11 cellular contexts compared by ENCODE assay signal in the genomic region with DNA sequence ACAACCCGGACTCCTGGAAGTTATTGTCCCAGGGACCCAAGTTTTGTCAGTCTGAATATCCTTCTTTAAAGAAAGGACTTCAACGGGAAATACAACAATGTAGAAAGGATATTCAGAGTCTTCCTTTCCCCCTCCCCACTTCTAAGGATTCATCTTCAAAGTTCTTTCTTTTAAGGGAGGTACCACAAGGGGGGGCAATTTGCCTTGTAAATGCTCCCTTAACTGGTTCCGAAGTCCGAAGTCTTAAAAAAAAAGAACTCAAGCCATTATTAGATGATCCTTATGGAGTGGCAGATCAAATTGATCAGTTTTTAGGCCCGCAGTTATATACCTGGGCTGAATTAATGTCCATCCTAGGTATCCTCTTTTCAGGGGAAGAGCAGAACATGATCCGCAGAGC. TPM values are rescaled to one million over a fixed set of nuclear protein-coding genes. Genes with fewer than 3 reads are reported as not detected.
DNase-seq lines count a peak whose midpoint lies in the region; ATAC-seq and TF ChIP-seq lines count a peak whose summit lies in the region.
"Had no signal": no experiment of that assay in that cellular context is flagged by ENCODE, and none has a peak within 500 bp of the region (broad histone marks: within the 10 kb centered on the region; RNA-seq: fewer than 3 reads in every experiment).

No MANE protein-coding gene starts in this region.

- H3K36me3 ChIP-seq in IMR-90 (ENCODE audit: control insufficient read depth, insufficient read depth, low read length): no peaks in the 10 kb centered on the region
- H3K36me3 ChIP-seq in breast epithelium: no peaks in the 10 kb centered on the region

- no peaks in the 10 kb centered on the region for H3K9me1 ChIP-seq in IMR-90 (ENCODE audit: insufficient read depth, low read length)

- H3K4me1 ChIP-seq in IMR-90 (ENCODE audit: control insufficient read depth, insufficient read depth, low read length): no peaks in the 10 kb centered on the region
- no peaks in the 10 kb centered on the region for H3K4me1 ChIP-seq in breast epithelium

- ATAC-seq in IMR-90 (ENCODE audit: low read depth): no peak

- H3K9me3 Mint-ChIP-seq in activated T-helper 2 cell treated with anti-CD3 and anti-CD28 coated beads, Interferon-gamma antibody, Interleukin-2, Interleukin-4, amounts not matched to agents 10 μg/mL and 5 μg/mL and 100 μg/mL, durations not matched to agents 14 hours and 24 hours and 36 hours: peaks cover 41% of the 10 kb centered on the region

- WGBS in IMR-90 (ENCODE audit: extremely low coverage in 2 of 2, insufficient read length in 1 of 2), 2 experiments: 100% methylated on average over 1 of the region's 6 CpGs; no CpG with 5 or more reads in 1 of the 2 experiments

- H3K4me2 ChIP-seq in IMR-90 (ENCODE audit: low read depth, low read length): no peak overlapping the region

- H3K27ac ChIP-seq in IMR-90 (ENCODE audit: insufficient read depth, low read length) (no peak overlapping the region), breast epithelium (no peak overlapping the region)

- H3K4me3 ChIP-seq in IMR-90 (ENCODE audit: insufficient read depth, low read depth, low read length) (no peak overlapping the region), breast epithelium (no peak overlapping the region)

- dilution Hi-C loops in IMR-90 (cut with HindIII; ENCODE audit: low sequenced_read_pairs, unreplicated experiment): no loop called here

- H3K23ac ChIP-seq in IMR-90 (ENCODE audit: low read depth, low read length): no peak overlapping the region

- TF ChIP-seq CTCF in IMR-90 (conservative IDR thresholded peaks at IDR 0.05; ENCODE audit: low read depth, low read length) (peak; percentile 43), breast epithelium (IDR thresholded peaks at IDR 0.05) (peak in 2 of 3 donors; percentile 15 to 16), GM13976 (IDR thresholded peaks at IDR 0.05; ENCODE audit: borderline replicate concordance, control extremely low read depth, extremely low read depth, insufficient read depth, missing control alignments) (no peak)

- POLR2A ChIA-PET in IMR-90 (lab: Charles Lee; ENCODE audit: unreplicated experiment): no interaction called here

- H4K20me1 ChIP-seq in IMR-90 (ENCODE audit: insufficient read depth, low read length): no peaks in the 10 kb centered on the region

- no peak overlapping the region for H3K4ac ChIP-seq in IMR-90 (ENCODE audit: low read depth, low read length)

- peaks cover 31% of the 10 kb centered on the region for H3K27me3 ChIP-seq in IMR-90 (ENCODE audit: control insufficient read depth, insufficient read depth, low read length)
- H3K27me3 ChIP-seq in breast epithelium: no peaks in the 10 kb centered on the region

- no peak overlapping the region for H4K5ac ChIP-seq in IMR-90 (ENCODE audit: low read depth, low read length)

- H3K18ac ChIP-seq in IMR-90 (ENCODE audit: low read depth, low read length): no peak overlapping the region

- no TSS peak for BruUV-seq in IMR-90 (replicated peaks; lab: Mats Ljungman, UMichigan)

- H3K79me1 ChIP-seq in IMR-90 (ENCODE audit: low read depth in 1 of 2, low read length in 2 of 2): no peaks in the 10 kb centered on the region

- no peak overlapping the region for H3K56ac ChIP-seq in IMR-90 (ENCODE audit: extremely low read depth, insufficient read depth, low read length)

- H3K4me3 Mint-ChIP-seq in activated T-helper 2 cell treated with anti-CD3 and anti-CD28 coated beads, Interferon-gamma antibody, Interleukin-2, Interleukin-4, amounts not matched to agents 10 μg/mL and 5 μg/mL and 100 μg/mL, durations not matched to agents 14 hours and 24 hours and 36 hours (ENCODE audit: low read depth): no peak overlapping the region
- H3K4me3 Mint-ChIP-seq: stimulated activated naive CD8-positive, alpha-beta T cell treated with anti-CD3 and anti-CD28 coated beads, Interleukin-15, Interleukin-2, amounts not matched to agents 100 ng/mL and 50 ng/mL, for 24 hours had no signal

- no peak overlapping the region for H2AFZ ChIP-seq in IMR-90 (replicated peaks; ENCODE audit: low read length, poor library complexity)

- peak; percentile 32 for DNase-seq in CD1c-positive myeloid dendritic cell (ENCODE audit: extremely low spot score)
- DNase-seq in IMR-90: peak; percentile 28
- DNase-seq in breast epithelium (ENCODE audit: low spot score in 2 of 2): no peak
- peak; percentile 27 to 28 for DNase-seq in lung microvascular endothelial cell (ENCODE audit: low read depth in 2 of 2)
- DNase-seq in activated T-helper 2 cell treated with anti-CD3 and anti-CD28 coated beads, Interferon-gamma antibody, Interleukin-2, Interleukin-4, amounts not matched to agents 10 μg/mL and 5 μg/mL and 100 μg/mL, durations not matched to agents 14 hours and 24 hours and 36 hours (ENCODE audit: low spot score): no peak
- no peak for DNase-seq in GM13976 (ENCODE audit: low spot score)
- DNase-seq in NCI-H2171 treated with DMSO at 0.1 percent for 48 hours (lab: John Stamatoyannopoulos, UW): no peak
- DNase-seq in activated CD4-positive, CD25-positive, alpha-beta regulatory T cell treated with anti-CD3 and anti-CD28 coated beads, Interleukin-2, amount 50 U/mL, for 72 hours: no peak
- DNase-seq: activated naive CD4-positive, alpha-beta T cell; midbrain had no signal

- H3K14ac ChIP-seq in IMR-90 (replicated peaks; ENCODE audit: low read depth, low read length): no peak overlapping the region

- peak; percentile 54 for TF ChIP-seq RAD21 in IMR-90 (IDR thresholded peaks at IDR 0.05; ENCODE audit: low read length)

- H3K27ac Mint-ChIP-seq in activated T-helper 2 cell treated with anti-CD3 and anti-CD28 coated beads, Interferon-gamma antibody, Interleukin-2, Interleukin-4, amounts not matched to agents 10 μg/mL and 5 μg/mL and 100 μg/mL, durations not matched to agents 14 hours and 24 hours and 36 hours: no peak overlapping the region
- H3K27ac Mint-ChIP-seq: stimulated activated naive CD8-positive, alpha-beta T cell treated with anti-CD3 and anti-CD28 coated beads, Interleukin-15, Interleukin-2, amounts not matched to agents 100 ng/mL and 50 ng/mL, for 24 hours had no signal

- no peak overlapping the region for H2AK5ac ChIP-seq in IMR-90 (ENCODE audit: low read depth, low read length)

- TF ChIP-seq POLR2A in IMR-90 (IDR thresholded peaks at IDR 0.05; ENCODE audit: low read depth, low read length): no peak
- no peak for TF ChIP-seq POLR2A in breast epithelium (IDR thresholded peaks at IDR 0.05)

- peaks cover 4% of the 10 kb centered on the region for H3K36me3 Mint-ChIP-seq in activated T-helper 2 cell treated with anti-CD3 and anti-CD28 coated beads, Interferon-gamma antibody, Interleukin-2, Interleukin-4, amounts not matched to agents 10 μg/mL and 5 μg/mL and 100 μg/mL, durations not matched to agents 14 hours and 24 hours and 36 hours (ENCODE audit: low read depth)

- H2BK5ac ChIP-seq in IMR-90 (ENCODE audit: low read depth, low read length, poor library complexity, severe bottlenecking): no peak overlapping the region

- H3K9me3 ChIP-seq in IMR-90 (ENCODE audit: control insufficient read depth, insufficient read depth, low read length) (peaks cover 25% of the 10 kb centered on the region), breast epithelium (peaks cover 24 to 33% of the 10 kb centered on the region in 2 donors)

- no peak overlapping the region for H4K91ac ChIP-seq in IMR-90 (ENCODE audit: insufficient read depth, low read depth, low read length)

- H2AK9ac ChIP-seq in IMR-90 (replicated peaks; ENCODE audit: low read depth, low read length, poor library complexity): no peak overlapping the region

- no peaks in the 10 kb centered on the region for H3K4me1 Mint-ChIP-seq in activated T-helper 2 cell treated with anti-CD3 and anti-CD28 coated beads, Interferon-gamma antibody, Interleukin-2, Interleukin-4, amounts not matched to agents 10 μg/mL and 5 μg/mL and 100 μg/mL, durations not matched to agents 14 hours and 24 hours and 36 hours (ENCODE audit: low read depth)

- no peak overlapping the region for H2BK15ac ChIP-seq in IMR-90 (ENCODE audit: low read depth, low read length)

- H3K9ac ChIP-seq in IMR-90 (ENCODE audit: low read depth, low read length): no peak overlapping the region

- no peak overlapping the region for H2BK120ac ChIP-seq in IMR-90 (ENCODE audit: low read depth, low read length)

- peaks cover 19% of the 10 kb centered on the region for H3K27me3 Mint-ChIP-seq in activated T-helper 2 cell treated with anti-CD3 and anti-CD28 coated beads, Interferon-gamma antibody, Interleukin-2, Interleukin-4, amounts not matched to agents 10 μg/mL and 5 μg/mL and 100 μg/mL, durations not matched to agents 14 hours and 24 hours and 36 hours (ENCODE audit: low read depth)

- in situ Hi-C loops in IMR-90 (cut with MboI; ENCODE audit: low sequenced_read_pairs): no loop called here
- in situ Hi-C loops in GM13976 (cut with MboI; ENCODE audit: low sequenced_read_pairs, unreplicated experiment): no loop called here

- no peak overlapping the region for H4K8ac ChIP-seq in IMR-90 (ENCODE audit: low read depth in 2 of 2, low read length in 2 of 2)

- intact Hi-C loops in IMR-90 (cut with micrococcal nuclease): loop anchor here (1.0 kb wide), 1 partner anchor 89 kb away; no protein-coding TSS in a partner anchor
- intact Hi-C loops in breast epithelium (cut with DNase I; ENCODE audit: low total_unique reads): no loop called here
- intact Hi-C loops in activated T-helper 2 cell treated with anti-CD3 and anti-CD28 coated beads, Interferon-gamma antibody, Interleukin-2, Interleukin-4, amounts not matched to agents 10 μg/mL and 5 μg/mL and 100 μg/mL, durations not matched to agents 14 hours and 24 hours and 36 hours (cut with micrococcal nuclease): no loop called here

- H2BK20ac ChIP-seq in IMR-90 (ENCODE audit: low read depth, low read length): no peak overlapping the region

- CTCF ChIA-PET in IMR-90 (lab: Yijun Ruan, JAX): no interaction called here

TF ChIP-seq in IMR-90, 13 proteins besides CTCF, POLR2A, EP300 and RAD21:
- TF ChIP-seq RCOR1 (IDR thresholded peaks at IDR 0.05; ENCODE audit: insufficient replicate concordance, low read length) (no peak), SMC3 (IDR thresholded peaks at IDR 0.05; ENCODE audit: low read depth, low read length) (peak; percentile 36; the same call in 1 of the 2 replicates)
TF ChIP-seq in IMR-90: peak in this region for 1.

RNA-seq across cellular contexts. Expression of gene SERINC2, which starts 47.0 kb away (rescaled TPM):
- total RNA-seq in IMR-90 (2012; rRNA removed): 2.0 and 3.1 TPM in 2 replicates
- polyA plus RNA-seq in IMR-90 (2012; rRNA removed): 59.5 and 64.8 TPM in 2 replicates
- polyA plus RNA-seq in IMR-90 (2012; cell fraction: cytosol; rRNA removed): 22.2 and 123 TPM in 2 replicates
- 50.5 and 133 TPM in 2 replicates for polyA plus RNA-seq in IMR-90 (2012; cell fraction: nucleus; rRNA removed; ENCODE audit: low replicate concordance)
- 10 to 100 TPM; 10.4 to 50.6 (median 30.5) TPM for total RNA-seq in breast epithelium
- total RNA-seq in lung microvascular endothelial cell: 5.2 and 9.1 TPM in 2 replicates
- 0.21 and 0.27 TPM in 2 replicates for total RNA-seq in activated T-helper 2 cell treated with anti-CD3 and anti-CD28 coated beads, Interferon-gamma antibody, Interleukin-2, Interleukin-4, amounts not matched to agents 10 μg/mL and 5 μg/mL and 100 μg/mL, durations not matched to agents 14 hours and 24 hours and 36 hours

Comparison
In these comparisons a context has a peak if more than half of its experiments do, and no peak if none do; other contexts are left out.
1. DNase-seq: peak in CD1c-positive myeloid dendritic cell (single experiment), IMR-90 (single experiment) and lung microvascular endothelial cell (2 of 2); none in breast epithelium (0 of 2), activated T-helper 2 cell treated with anti-CD3 and anti-CD28 coated beads, Interferon-gamma antibody, Interleukin-2, Interleukin-4, amounts not matched to agents 10 μg/mL and 5 μg/mL and 100 μg/mL, durations not matched to agents 14 hours and 24 hours and 36 hours (single experiment), GM13976 (single experiment), NCI-H2171 treated with DMSO at 0.1 percent for 48 hours (single experiment) and activated CD4-positive, CD25-positive, alpha-beta regulatory T cell treated with anti-CD3 and anti-CD28 coated beads, Interleukin-2, amount 50 U/mL, for 72 hours (single experiment).